Comparison of ENCODE assay signal across 20 cellular contexts in genomic region chr17:20087538-20088250, GRCh38.
A peak's percentile ranks its signal among the peaks of the same experiment; 100 is the strongest.
DNase-seq lines count a peak whose midpoint lies in the region; ATAC-seq, FAIRE-seq and TF ChIP-seq lines count a peak whose summit lies in the region.
"Had no signal": no experiment of that assay in that cellular context is flagged by ENCODE, and none has a peak within 500 bp of the region (broad histone marks: within the 10 kb centered on the region; RNA-seq: fewer than 3 reads in every experiment).

No MANE protein-coding gene starts in this region.

- H3K27ac Mint-ChIP-seq in endodermal cell, result no peak overlapping the region
- H3K27ac Mint-ChIP-seq in progenitor cell of endocrine pancreas, result peak overlapping the region; percentile 91
- peak overlapping the region; percentile 98 for H3K27ac Mint-ChIP-seq in type B pancreatic cell

- no peaks in the 10 kb centered on the region for H3K36me3 ChIP-seq in HepG2 (replicated peaks in 1 of 2; ENCODE audit: control insufficient read depth in 1 of 2, insufficient read depth in 2 of 2, low read length in 2 of 2)
- no peaks in the 10 kb centered on the region for H3K36me3 ChIP-seq in right lobe of liver
- H3K36me3 ChIP-seq in endodermal cell (ENCODE audit: control insufficient read depth, insufficient read depth, low read length), result no peaks in the 10 kb centered on the region
- H3K36me3 ChIP-seq in aorta (ENCODE audit: control insufficient read depth in 1 of 2, insufficient read depth in 2 of 2, low read length in 1 of 2), result no peaks in the 10 kb centered on the region
- H3K36me3 ChIP-seq: SJSA1 had no signal

- ATAC-seq in HepG2, result no peak; the same call in 2 of the 3 replicates
- no peak for ATAC-seq in right lobe of liver
- no peak for ATAC-seq in aorta (ENCODE audit: low FRiP score)
- no peak for ATAC-seq in GM19452 (IDR thresholded peaks at IDR 0.05; ENCODE audit: unreplicated experiment)

- no peak overlapping the region for H3K4me3 Mint-ChIP-seq in endodermal cell
- H3K4me3 Mint-ChIP-seq in progenitor cell of endocrine pancreas (ENCODE audit: low read depth), result peak overlapping the region; percentile 22
- peak overlapping the region; percentile 15 for H3K4me3 Mint-ChIP-seq in type B pancreatic cell

- in situ Hi-C loops in HepG2 (cut with HindIII; ENCODE audit: extremely low pct_ligation_motif_present, low pct_unique_long_range_greater_than_20kb), result no loop called here

- POLR2A ChIA-PET in HepG2 (lab: Yijun Ruan, JAX), result no interaction called here

- no peak for TF ChIP-seq RAD21 in HepG2 (CRISPR knock-in tag; IDR thresholded peaks at IDR 0.05)

- H3K4me1 Mint-ChIP-seq in endodermal cell, result peaks cover 9% of the 10 kb centered on the region
- H3K4me1 Mint-ChIP-seq in progenitor cell of endocrine pancreas (ENCODE audit: low read depth), result peaks cover 41% of the 10 kb centered on the region
- peaks cover 33% of the 10 kb centered on the region for H3K4me1 Mint-ChIP-seq in type B pancreatic cell (ENCODE audit: unreplicated experiment)

- no peaks in the 10 kb centered on the region for H3K79me2 ChIP-seq in HepG2 (ENCODE audit: insufficient read depth, low read length)

- TF ChIP-seq EP300 in HepG2 (IDR thresholded peaks at IDR 0.05; ENCODE audit: low read depth in 2 of 2, low read length in 2 of 2) (no peak), HepG2 (CRISPR knock-in tag; IDR thresholded peaks at IDR 0.05; ENCODE audit: borderline replicate concordance) (no peak)

- H3K27me3 ChIP-seq in HepG2 (ENCODE audit: control insufficient read depth in 1 of 2, insufficient read depth in 2 of 2, low read length in 2 of 2), result peaks cover 3 to 9% of the 10 kb centered on the region in 2 experiments; a peak in 4 of 5 replicates
- H3K27me3 ChIP-seq in right lobe of liver, result no peaks in the 10 kb centered on the region
- H3K27me3 ChIP-seq in endodermal cell (ENCODE audit: control insufficient read depth, insufficient read depth, low read length, poor library complexity, severe bottlenecking), result no peaks in the 10 kb centered on the region
- no peaks in the 10 kb centered on the region for H3K27me3 ChIP-seq in aorta (ENCODE audit: control insufficient read depth in 1 of 2, insufficient read depth in 2 of 2, low read length in 1 of 2)
- H3K27me3 ChIP-seq: SJSA1 had no signal

- H3K27me3 Mint-ChIP-seq in endodermal cell (ENCODE audit: insufficient read depth) (peaks cover 3% of the 10 kb centered on the region), progenitor cell of endocrine pancreas (peaks cover 50% of the 10 kb centered on the region), type B pancreatic cell (no peaks in the 10 kb centered on the region)

- intact Hi-C loops in HepG2 (cut with micrococcal nuclease; ENCODE audit: unreplicated experiment), result no loop called here
- intact Hi-C loops in right lobe of liver (cut with DNase I), result no loop called here
- intact Hi-C loops in aorta (cut with DNase I), result no loop called here

- 11% methylated on average over 4 of the region's 6 CpGs for WGBS in HepG2 (ENCODE audit: low lambda C conversion rate)
- 53% methylated on average over 6 of the region's 6 CpGs for WGBS in right lobe of liver (ENCODE audit: insufficient coverage, low coverage, low lambda C conversion rate, missing lambda C conversion rate)
- WGBS in endodermal cell (ENCODE audit: insufficient coverage in 1 of 2, insufficient read length in 1 of 2), 2 experiments, result 90 to 94% methylated on average over 5 of the region's 6 CpGs
- WGBS in aorta, 2 donors, result 86 to 92% methylated on average over 6 of the region's 6 CpGs

- H3K4me3 ChIP-seq in HepG2 (replicated peaks in 1 of 3; ENCODE audit: insufficient read depth in 1 of 3, low read depth in 2 of 3, low read length in 3 of 3), result no peak overlapping the region
- H3K4me3 ChIP-seq in right lobe of liver, result no peak overlapping the region
- no peak overlapping the region for H3K4me3 ChIP-seq in endodermal cell (ENCODE audit: low read length)
- no peak overlapping the region for H3K4me3 ChIP-seq in aorta (ENCODE audit: low read length in 2 of 2)
- H3K4me3 ChIP-seq: SJSA1 had no signal

- DNase-seq in HepG2 (ENCODE audit: low spot score), result no peak
- DNase-seq in right lobe of liver, result no peak
- peak; percentile 55 for DNase-seq in endodermal cell
- DNase-seq in progenitor cell of endocrine pancreas (ENCODE audit: low spot score, unreplicated experiment), result no peak
- DNase-seq in type B pancreatic cell (ENCODE audit: extremely low spot score, unreplicated experiment), result no peak
- DNase-seq in aorta, result no peak
- no peak for DNase-seq in NCI-H1436 treated with DMSO at 0.1 percent for 48 hours (lab: John Stamatoyannopoulos, UW)
- DNase-seq: COR-L47, GF-D8, GOT3, KG1, NCI-H1048, NCI-H1694, NCI-H2107, NCI-H2227 treated with DMSO at 0.1 percent for 48 hours had no signal

- H3K36me3 Mint-ChIP-seq in endodermal cell (ENCODE audit: low read depth), result no peaks in the 10 kb centered on the region
- H3K36me3 Mint-ChIP-seq in progenitor cell of endocrine pancreas (ENCODE audit: insufficient read depth), result peaks cover 8% of the 10 kb centered on the region
- H3K36me3 Mint-ChIP-seq in type B pancreatic cell, result no peaks in the 10 kb centered on the region

- BruUV-seq in HepG2 (replicated peaks; lab: Mats Ljungman, UMichigan), result no TSS peak

- H3K4me2 ChIP-seq in HepG2 (ENCODE audit: low read depth, low read length), result no peak overlapping the region

- TF ChIP-seq CTCF in HepG2 (CRISPR knock-in tag; IDR thresholded peaks at IDR 0.05), result no peak
- TF ChIP-seq CTCF in right lobe of liver (IDR thresholded peaks at IDR 0.05), result no peak
- no peak for TF ChIP-seq CTCF in endodermal cell (conservative IDR thresholded peaks at IDR 0.05)
- TF ChIP-seq CTCF in progenitor cell of endocrine pancreas (IDR thresholded peaks at IDR 0.05; ENCODE audit: unreplicated experiment), result no peak
- no peak for TF ChIP-seq CTCF in type B pancreatic cell (conservative IDR thresholded peaks at IDR 0.05)

- no peak overlapping the region for H3K27ac ChIP-seq in HepG2 (ENCODE audit: extremely low read length, insufficient read depth, low read length)
- H3K27ac ChIP-seq in right lobe of liver, result no peak overlapping the region
- H3K27ac ChIP-seq in endodermal cell (ENCODE audit: low read depth, low read length), result no peak overlapping the region
- peak overlapping the region in 1 of 2 donors; percentile 36 for H3K27ac ChIP-seq in aorta (ENCODE audit: low read depth in 1 of 2, low read length in 2 of 2)
- H3K27ac ChIP-seq: RWPE1, SJSA1 had no signal

- no peak for FAIRE-seq in HepG2 (lab: Jason Lieb, UNC)
- FAIRE-seq: GM12891, GM18507 had no signal

- H3K4me1 ChIP-seq in HepG2 (ENCODE audit: insufficient read depth, low read length), result no peaks in the 10 kb centered on the region
- no peaks in the 10 kb centered on the region for H3K4me1 ChIP-seq in right lobe of liver
- H3K4me1 ChIP-seq in endodermal cell (ENCODE audit: control insufficient read depth, insufficient read depth, low read length), result no peaks in the 10 kb centered on the region
- H3K4me1 ChIP-seq in aorta (ENCODE audit: control insufficient read depth in 1 of 2, insufficient read depth in 2 of 2, low read length in 2 of 2), result peaks cover under 1 to 11% of the 10 kb centered on the region in 2 donors
- H3K4me1 ChIP-seq: SJSA1 had no signal

- no peaks in the 10 kb centered on the region for H4K20me1 ChIP-seq in HepG2 (ENCODE audit: insufficient read depth, low read length)

- no peak overlapping the region for H2AFZ ChIP-seq in HepG2 (ENCODE audit: low read length)

- H3K9ac ChIP-seq in HepG2 (ENCODE audit: insufficient read depth, low read depth, low read length), result no peak overlapping the region
- no peak overlapping the region for H3K9ac ChIP-seq in endodermal cell (ENCODE audit: extremely low read depth, low read length, poor library complexity, severe bottlenecking)

- H3K9me3 Mint-ChIP-seq in endodermal cell (no peaks in the 10 kb centered on the region), progenitor cell of endocrine pancreas (ENCODE audit: low read depth) (peaks cover 17% of the 10 kb centered on the region), type B pancreatic cell (peaks cover 4% of the 10 kb centered on the region)

- H3K9me3 ChIP-seq in HepG2 (ENCODE audit: low read length) (no peaks in the 10 kb centered on the region), right lobe of liver (no peaks in the 10 kb centered on the region), endodermal cell (ENCODE audit: control insufficient read depth, low read length) (no peaks in the 10 kb centered on the region), aorta (ENCODE audit: control insufficient read depth, low read length) (no peaks in the 10 kb centered on the region)
- H3K9me3 ChIP-seq: SJSA1 had no signal

- TF ChIP-seq POLR2A in HepG2 (IDR thresholded peaks at IDR 0.05; ENCODE audit: insufficient read depth in 1 of 2, low read depth in 2 of 2, low read length in 2 of 2), result no peak
- no peak for TF ChIP-seq POLR2A in right lobe of liver (IDR thresholded peaks at IDR 0.05)

- CTCF ChIA-PET in HepG2 (lab: Yijun Ruan, JAX; ENCODE audit: low intra/inter-chr PET ratio, low total read pairs), result no interaction called here

TF ChIP-seq in HepG2, 621 proteins besides CTCF, POLR2A, EP300 and RAD21:
- TF ChIP-seq SOX13 (IDR thresholded peaks at IDR 0.05) (no peak), SOX13 (CRISPR knock-in tag; conservative IDR thresholded peaks at IDR 0.05 in 1 of 2, IDR thresholded peaks at IDR 0.05 in 1 of 2) (0 out of 4 replicates have a peak, but pooled peaks of 1 of the 2 experiments have one; percentile 6), HOXD1 (CRISPR knock-in tag; IDR thresholded peaks at IDR 0.05) (peak; percentile 91; the same call in 1 of the 2 replicates), TBP (CRISPR knock-in tag; IDR thresholded peaks at IDR 0.05) (no peak), ONECUT2 (CRISPR knock-in tag; IDR thresholded peaks at IDR 0.05) (peak; percentile 67; the same call in 1 of the 2 replicates), KAT2B (IDR thresholded peaks at IDR 0.05; ENCODE audit: borderline replicate concordance, low read depth, low read length) (peak; percentile 51; the same call in 1 of the 2 replicates)
